21 cellular contexts compared by ENCODE assay signal in genomic region chr20:40274912-40275654, GRCh38.
A peak's percentile ranks its signal among the peaks of the same experiment; 100 is the strongest.
DNase-seq lines count a peak whose midpoint lies in the region; ATAC-seq lines count a peak whose summit lies in the region.
"Had no signal": no experiment of that assay in that cellular context is flagged by ENCODE, and none has a peak within 500 bp of the region (broad histone marks: within the 10 kb centered on the region; RNA-seq: fewer than 3 reads in every experiment).

No MANE protein-coding gene starts in this region.

- no peak overlapping the region for H3K27ac ChIP-seq in trophoblast cell (ENCODE audit: low read depth, low read length)
- H3K27ac ChIP-seq: body of pancreas, prostate gland, SJCRH30, WERI-Rb-1 had no signal

- ATAC-seq in GM19455 (IDR thresholded peaks at IDR 0.05; ENCODE audit: unreplicated experiment): no peak
- ATAC-seq: body of pancreas; CD8-positive, alpha-beta T cell; left ventricle myocardium superior had no signal

- H3K27me3 ChIP-seq in NT2/D1 (ENCODE audit: insufficient read depth, insufficient read length): no peaks in the 10 kb centered on the region
- H3K27me3 ChIP-seq in iPS-15b (ENCODE audit: control insufficient read depth, insufficient read depth, low read length): no peaks in the 10 kb centered on the region
- H3K27me3 ChIP-seq in trophoblast cell (ENCODE audit: insufficient read depth, low read length): no peaks in the 10 kb centered on the region
- H3K27me3 ChIP-seq: body of pancreas, suprapubic skin had no signal

- H4K12ac ChIP-seq in trophoblast cell (ENCODE audit: low read depth, low read length): no peak overlapping the region

- H3K36me3 ChIP-seq in NT2/D1 (ENCODE audit: insufficient read depth, insufficient read length, low read length): peaks cover 4% of the 10 kb centered on the region
- H3K36me3 ChIP-seq in iPS-15b (ENCODE audit: control insufficient read depth, insufficient read depth, low read length): peaks cover 2% of the 10 kb centered on the region
- no peaks in the 10 kb centered on the region for H3K36me3 ChIP-seq in trophoblast cell (ENCODE audit: control insufficient read depth in 1 of 2, insufficient read depth in 2 of 2, low read length in 2 of 2)
- H3K36me3 ChIP-seq: prostate gland, SJCRH30, suprapubic skin, WERI-Rb-1 had no signal

- H3K23ac ChIP-seq in trophoblast cell (ENCODE audit: low read length): peak overlapping the region; percentile 19

- no peak overlapping the region for H4K8ac ChIP-seq in trophoblast cell (ENCODE audit: low read depth, low read length)

- no CpG with 5 or more reads among the region's 3 CpGs for WGBS in trophoblast cell (ENCODE audit: extremely low coverage, insufficient coverage, insufficient read length)

- H2BK12ac ChIP-seq in trophoblast cell (ENCODE audit: low read length): no peak overlapping the region

- no peak overlapping the region for H2AK5ac ChIP-seq in trophoblast cell (ENCODE audit: low read length)

- peaks cover 3% of the 10 kb centered on the region for H3K4me1 ChIP-seq in NT2/D1 (ENCODE audit: insufficient read depth, insufficient read length)
- peaks cover 34% of the 10 kb centered on the region for H3K4me1 ChIP-seq in iPS-15b (ENCODE audit: control insufficient read depth, insufficient read depth, low read length)
- H3K4me1 ChIP-seq in trophoblast cell (ENCODE audit: control insufficient read depth in 1 of 2, insufficient read depth in 2 of 2, low read length in 2 of 2): peaks cover 19 to 25% of the 10 kb centered on the region in 2 experiments
- H3K4me1 ChIP-seq: body of pancreas, prostate gland, SJCRH30 had no signal

- no peak overlapping the region for H3K14ac ChIP-seq in trophoblast cell (ENCODE audit: low read length)

- H3K9me3 ChIP-seq in NT2/D1 (ENCODE audit: insufficient read depth, low read length) (no peaks in the 10 kb centered on the region), iPS-15b (ENCODE audit: control insufficient read depth, insufficient read depth, low read length) (no peaks in the 10 kb centered on the region), trophoblast cell (ENCODE audit: insufficient read depth, low read depth, low read length) (no peaks in the 10 kb centered on the region)
- H3K9me3 ChIP-seq: body of pancreas, prostate gland, SJCRH30, suprapubic skin had no signal

- no peak overlapping the region for H2BK120ac ChIP-seq in trophoblast cell (ENCODE audit: insufficient read depth, low read length, poor library complexity)

- peaks cover 14% of the 10 kb centered on the region for H3K79me1 ChIP-seq in trophoblast cell (ENCODE audit: low read length)

- no peak overlapping the region for H2AFZ ChIP-seq in trophoblast cell (ENCODE audit: insufficient read depth, low read length, poor library complexity)

- no peak overlapping the region for H3K4me2 ChIP-seq in trophoblast cell (ENCODE audit: low read length)

- H3K18ac ChIP-seq in trophoblast cell (ENCODE audit: low read length): no peak overlapping the region

- H3K9ac ChIP-seq in NT2/D1 (ENCODE audit: insufficient read length, low read depth): peak overlapping the region; percentile 28
- peak overlapping the region; percentile 0 for H3K9ac ChIP-seq in iPS-15b (ENCODE audit: low read depth, low read length)
- H3K9ac ChIP-seq in trophoblast cell (ENCODE audit: low read length): no peak overlapping the region

- no peak overlapping the region for H3K4ac ChIP-seq in trophoblast cell (ENCODE audit: low read depth, low read length)

- DNase-seq in HT-29 (ENCODE audit: low spot score): peak; percentile 14
- DNase-seq in NT2/D1 (ENCODE audit: low read depth, low spot score): no peak
- no peak for DNase-seq in trophoblast cell
- DNase-seq in putamen (ENCODE audit: low spot score): no peak
- DNase-seq in T1000 (lab: John Stamatoyannopoulos, UW): no peak
- DNase-seq: activated CD8-positive, alpha-beta memory T cell treated with anti-CD3 and anti-CD28 coated beads, Interleukin-2, amount 50 U/mL, for 48 hours; body of pancreas; CD8-positive, alpha-beta T cell; DMS153; GF-D8; left ventricle myocardium superior; NCI-H1092; NCI-H2081; NCI-H446 treated with DMSO at 0.1 percent for 48 hours; SJCRH30; stimulated activated CD4-positive, alpha-beta T cell treated with anti-CD3 and anti-CD28 coated beads, Interleukin-1b, Interleukin-23, amount 100 ng/mL, for 48 hours had no signal

- no peak overlapping the region for H2BK5ac ChIP-seq in trophoblast cell (ENCODE audit: low read depth, low read length, poor library complexity)

- H3K79me2 ChIP-seq in trophoblast cell (ENCODE audit: control insufficient read depth, insufficient read depth, low read length, poor library complexity): peaks cover 1% of the 10 kb centered on the region

- H4K91ac ChIP-seq in trophoblast cell (ENCODE audit: low read depth, low read length): no peak overlapping the region

- H3K4me3 ChIP-seq in NT2/D1 (ENCODE audit: insufficient read length, low read depth) (peak overlapping the region; percentile 13), iPS-15b (ENCODE audit: low read depth, low read length) (peak overlapping the region; percentile 37), trophoblast cell (ENCODE audit: low read depth, low read length) (no peak overlapping the region)
- H3K4me3 ChIP-seq: body of pancreas, prostate gland, SJCRH30, suprapubic skin had no signal
